Comparison of ENCODE assay signal across 1 cellular context in the genomic region with DNA sequence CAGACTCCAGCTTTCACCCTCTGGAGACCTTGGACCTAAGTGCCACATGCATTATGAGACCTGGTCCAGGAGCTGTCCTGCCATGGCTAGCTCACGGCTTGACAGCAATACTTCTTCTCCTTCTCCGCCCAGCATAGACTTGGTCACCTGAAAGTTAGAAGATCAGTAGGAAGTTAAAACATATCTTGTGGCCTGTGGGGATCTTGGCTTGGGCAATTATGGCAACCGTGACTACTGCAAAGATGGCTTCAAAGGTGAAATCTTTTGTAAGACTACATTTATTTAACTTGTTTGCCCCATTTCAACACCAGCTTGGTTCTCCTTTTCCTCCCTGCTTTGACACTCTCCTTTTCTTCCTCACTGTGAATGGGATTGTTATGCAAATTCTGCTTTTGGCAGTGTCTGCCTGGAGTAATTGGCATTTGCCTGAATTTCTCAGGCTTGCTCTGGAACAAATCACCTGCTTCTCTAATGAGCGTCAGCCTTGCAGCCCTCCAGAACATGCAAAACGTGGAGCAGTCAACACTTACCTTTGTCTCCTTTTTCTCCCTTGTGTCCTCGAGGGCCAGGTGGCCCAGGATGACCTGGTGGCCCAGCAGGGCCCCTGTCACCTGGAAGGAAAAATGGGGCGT.
TF ChIP-seq lines count a peak whose summit lies in the region.

No MANE protein-coding gene starts in this region.

TF ChIP-seq in GM23338, 12 proteins besides CTCF, POLR2A, EP300 and RAD21:
- TF ChIP-seq, protein P1, sequence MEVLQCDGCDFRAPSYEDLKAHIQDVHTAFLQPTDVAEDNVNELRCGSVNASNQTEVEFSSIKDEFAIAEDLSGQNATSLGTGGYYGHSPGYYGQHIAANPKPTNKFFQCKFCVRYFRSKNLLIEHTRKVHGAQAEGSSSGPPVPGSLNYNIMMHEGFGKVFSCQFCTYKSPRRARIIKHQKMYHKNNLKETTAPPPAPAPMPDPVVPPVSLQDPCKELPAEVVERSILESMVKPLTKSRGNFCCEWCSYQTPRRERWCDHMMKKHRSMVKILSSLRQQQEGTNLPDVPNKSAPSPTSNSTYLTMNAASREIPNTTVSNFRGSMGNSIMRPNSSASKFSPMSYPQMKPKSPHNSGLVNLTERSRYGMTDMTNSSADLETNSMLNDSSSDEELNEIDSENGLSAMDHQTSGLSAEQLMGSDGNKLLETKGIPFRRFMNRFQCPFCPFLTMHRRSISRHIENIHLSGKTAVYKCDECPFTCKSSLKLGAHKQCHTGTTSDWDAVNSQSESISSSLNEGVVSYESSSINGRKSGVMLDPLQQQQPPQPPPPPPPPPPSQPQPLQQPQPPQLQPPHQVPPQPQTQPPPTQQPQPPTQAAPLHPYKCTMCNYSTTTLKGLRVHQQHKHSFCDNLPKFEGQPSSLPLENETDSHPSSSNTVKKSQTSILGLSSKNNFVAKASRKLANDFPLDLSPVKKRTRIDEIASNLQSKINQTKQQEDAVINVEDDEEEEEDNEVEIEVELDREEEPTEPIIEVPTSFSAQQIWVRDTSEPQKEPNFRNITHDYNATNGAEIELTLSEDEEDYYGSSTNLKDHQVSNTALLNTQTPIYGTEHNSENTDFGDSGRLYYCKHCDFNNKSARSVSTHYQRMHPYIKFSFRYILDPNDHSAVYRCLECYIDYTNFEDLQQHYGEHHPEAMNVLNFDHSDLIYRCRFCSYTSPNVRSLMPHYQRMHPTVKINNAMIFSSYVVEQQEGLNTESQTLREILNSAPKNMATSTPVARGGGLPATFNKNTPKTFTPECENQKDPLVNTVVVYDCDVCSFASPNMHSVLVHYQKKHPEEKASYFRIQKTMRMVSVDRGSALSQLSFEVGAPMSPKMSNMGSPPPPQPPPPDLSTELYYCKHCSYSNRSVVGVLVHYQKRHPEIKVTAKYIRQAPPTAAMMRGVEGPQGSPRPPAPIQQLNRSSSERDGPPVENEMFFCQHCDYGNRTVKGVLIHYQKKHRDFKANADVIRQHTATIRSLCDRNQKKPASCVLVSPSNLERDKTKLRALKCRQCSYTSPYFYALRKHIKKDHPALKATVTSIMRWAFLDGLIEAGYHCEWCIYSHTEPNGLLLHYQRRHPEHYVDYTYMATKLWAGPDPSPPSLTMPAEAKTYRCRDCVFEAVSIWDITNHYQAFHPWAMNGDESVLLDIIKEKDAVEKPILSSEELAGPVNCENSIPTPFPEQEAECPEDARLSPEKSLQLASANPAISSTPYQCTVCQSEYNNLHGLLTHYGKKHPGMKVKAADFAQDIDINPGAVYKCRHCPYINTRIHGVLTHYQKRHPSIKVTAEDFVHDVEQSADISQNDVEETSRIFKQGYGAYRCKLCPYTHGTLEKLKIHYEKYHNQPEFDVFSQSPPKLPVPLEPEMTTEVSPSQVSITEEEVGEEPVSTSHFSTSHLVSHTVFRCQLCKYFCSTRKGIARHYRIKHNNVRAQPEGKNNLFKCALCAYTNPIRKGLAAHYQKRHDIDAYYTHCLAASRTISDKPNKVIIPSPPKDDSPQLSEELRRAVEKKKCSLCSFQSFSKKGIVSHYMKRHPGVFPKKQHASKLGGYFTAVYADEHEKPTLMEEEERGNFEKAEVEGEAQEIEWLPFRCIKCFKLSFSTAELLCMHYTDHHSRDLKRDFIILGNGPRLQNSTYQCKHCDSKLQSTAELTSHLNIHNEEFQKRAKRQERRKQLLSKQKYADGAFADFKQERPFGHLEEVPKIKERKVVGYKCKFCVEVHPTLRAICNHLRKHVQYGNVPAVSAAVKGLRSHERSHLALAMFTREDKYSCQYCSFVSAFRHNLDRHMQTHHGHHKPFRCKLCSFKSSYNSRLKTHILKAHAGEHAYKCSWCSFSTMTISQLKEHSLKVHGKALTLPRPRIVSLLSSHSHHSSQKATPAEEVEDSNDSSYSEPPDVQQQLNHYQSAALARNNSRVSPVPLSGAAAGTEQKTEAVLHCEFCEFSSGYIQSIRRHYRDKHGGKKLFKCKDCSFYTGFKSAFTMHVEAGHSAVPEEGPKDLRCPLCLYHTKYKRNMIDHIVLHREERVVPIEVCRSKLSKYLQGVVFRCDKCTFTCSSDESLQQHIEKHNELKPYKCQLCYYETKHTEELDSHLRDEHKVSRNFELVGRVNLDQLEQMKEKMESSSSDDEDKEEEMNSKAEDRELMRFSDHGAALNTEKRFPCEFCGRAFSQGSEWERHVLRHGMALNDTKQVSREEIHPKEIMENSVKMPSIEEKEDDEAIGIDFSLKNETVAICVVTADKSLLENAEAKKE (CRISPR knock-in tag; IDR thresholded peaks at IDR 0.05): peak; percentile 35
- TF ChIP-seq ZNF114 (CRISPR knock-in tag; IDR thresholded peaks at IDR 0.05): peak; percentile 75; the same call in 1 of the 2 replicates
- no peak for TF ChIP-seq ZNF331 (CRISPR knock-in tag; IDR thresholded peaks at IDR 0.05; ENCODE audit: low read depth)
